In genomic region chr2:170013802-170014551, GRCh38 we compare ENCODE assay signal across 1 cellular context.
TF ChIP-seq lines count a peak whose summit lies in the region.

No MANE protein-coding gene starts in this region.

TF ChIP-seq in K562, 482 proteins besides CTCF, POLR2A, EP300 and RAD21 (continued from another document and continues in another):
- peak; percentile 43; the same call in 1 of the 2 replicates for TF ChIP-seq MAFF (IDR thresholded peaks at IDR 0.05; ENCODE audit: low read length)
- TF ChIP-seq ZNF592 (IDR thresholded peaks at IDR 0.05) = peak; percentile 79
- TF ChIP-seq HDAC1 (IDR thresholded peaks at IDR 0.05) = peak in 1 of 2 experiments; percentile 72; a peak in 2 of 4 replicates
- no peak for TF ChIP-seq ZNF785 (CRISPR knock-in tag; IDR thresholded peaks at IDR 0.05)
- TF ChIP-seq, protein P1, sequence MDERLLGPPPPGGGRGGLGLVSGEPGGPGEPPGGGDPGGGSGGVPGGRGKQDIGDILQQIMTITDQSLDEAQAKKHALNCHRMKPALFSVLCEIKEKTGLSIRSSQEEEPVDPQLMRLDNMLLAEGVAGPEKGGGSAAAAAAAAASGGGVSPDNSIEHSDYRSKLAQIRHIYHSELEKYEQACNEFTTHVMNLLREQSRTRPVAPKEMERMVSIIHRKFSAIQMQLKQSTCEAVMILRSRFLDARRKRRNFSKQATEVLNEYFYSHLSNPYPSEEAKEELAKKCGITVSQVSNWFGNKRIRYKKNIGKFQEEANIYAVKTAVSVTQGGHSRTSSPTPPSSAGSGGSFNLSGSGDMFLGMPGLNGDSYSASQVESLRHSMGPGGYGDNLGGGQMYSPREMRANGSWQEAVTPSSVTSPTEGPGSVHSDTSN (CRISPR knock-in tag; IDR thresholded peaks at IDR 0.05; ENCODE audit: low read depth) = no peak
- TF ChIP-seq, protein P1 (tag; conservative IDR thresholded peaks at IDR 0.05; ENCODE audit: low read depth) = peak; percentile 78
- TF ChIP-seq POLR3A (IDR thresholded peaks at IDR 0.05; ENCODE audit: borderline replicate concordance, extremely low read depth, insufficient read depth, insufficient read length) = no peak
- TF ChIP-seq CBX5 (IDR thresholded peaks at IDR 0.05; ENCODE audit: borderline replicate concordance, low read depth) = 0 out of 2 replicates have a peak, but pooled peaks have one; percentile 46
- no peak for TF ChIP-seq ZNF512 (tag; IDR thresholded peaks at IDR 0.05)
- no peak for TF ChIP-seq FOXK1 (CRISPR knock-in tag; IDR thresholded peaks at IDR 0.05; ENCODE audit: borderline replicate concordance)
- no peak for TF ChIP-seq RFX7 (CRISPR knock-in tag; IDR thresholded peaks at IDR 0.05)
- TF ChIP-seq PHB2 (IDR thresholded peaks at IDR 0.05; ENCODE audit: low read depth) = peak; percentile 83; the same call in 1 of the 2 replicates
- no peak for TF ChIP-seq ZNF717 (CRISPR knock-in tag; IDR thresholded peaks at IDR 0.05)
- no peak for TF ChIP-seq ZFP30 (CRISPR knock-in tag; IDR thresholded peaks at IDR 0.05; ENCODE audit: borderline replicate concordance)
- TF ChIP-seq, protein P2, sequence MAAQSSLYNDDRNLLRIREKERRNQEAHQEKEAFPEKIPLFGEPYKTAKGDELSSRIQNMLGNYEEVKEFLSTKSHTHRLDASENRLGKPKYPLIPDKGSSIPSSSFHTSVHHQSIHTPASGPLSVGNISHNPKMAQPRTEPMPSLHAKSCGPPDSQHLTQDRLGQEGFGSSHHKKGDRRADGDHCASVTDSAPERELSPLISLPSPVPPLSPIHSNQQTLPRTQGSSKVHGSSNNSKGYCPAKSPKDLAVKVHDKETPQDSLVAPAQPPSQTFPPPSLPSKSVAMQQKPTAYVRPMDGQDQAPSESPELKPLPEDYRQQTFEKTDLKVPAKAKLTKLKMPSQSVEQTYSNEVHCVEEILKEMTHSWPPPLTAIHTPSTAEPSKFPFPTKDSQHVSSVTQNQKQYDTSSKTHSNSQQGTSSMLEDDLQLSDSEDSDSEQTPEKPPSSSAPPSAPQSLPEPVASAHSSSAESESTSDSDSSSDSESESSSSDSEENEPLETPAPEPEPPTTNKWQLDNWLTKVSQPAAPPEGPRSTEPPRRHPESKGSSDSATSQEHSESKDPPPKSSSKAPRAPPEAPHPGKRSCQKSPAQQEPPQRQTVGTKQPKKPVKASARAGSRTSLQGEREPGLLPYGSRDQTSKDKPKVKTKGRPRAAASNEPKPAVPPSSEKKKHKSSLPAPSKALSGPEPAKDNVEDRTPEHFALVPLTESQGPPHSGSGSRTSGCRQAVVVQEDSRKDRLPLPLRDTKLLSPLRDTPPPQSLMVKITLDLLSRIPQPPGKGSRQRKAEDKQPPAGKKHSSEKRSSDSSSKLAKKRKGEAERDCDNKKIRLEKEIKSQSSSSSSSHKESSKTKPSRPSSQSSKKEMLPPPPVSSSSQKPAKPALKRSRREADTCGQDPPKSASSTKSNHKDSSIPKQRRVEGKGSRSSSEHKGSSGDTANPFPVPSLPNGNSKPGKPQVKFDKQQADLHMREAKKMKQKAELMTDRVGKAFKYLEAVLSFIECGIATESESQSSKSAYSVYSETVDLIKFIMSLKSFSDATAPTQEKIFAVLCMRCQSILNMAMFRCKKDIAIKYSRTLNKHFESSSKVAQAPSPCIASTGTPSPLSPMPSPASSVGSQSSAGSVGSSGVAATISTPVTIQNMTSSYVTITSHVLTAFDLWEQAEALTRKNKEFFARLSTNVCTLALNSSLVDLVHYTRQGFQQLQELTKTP (IDR thresholded peaks at IDR 0.05; ENCODE audit: low read depth in 1 of 2, partially characterized antibody in 2 of 2) = peak in 1 of 2 experiments; percentile 69
- TF ChIP-seq ZNF431 (CRISPR knock-in tag; IDR thresholded peaks at IDR 0.05) = no peak
- peak; percentile 93 for TF ChIP-seq SOX6 (IDR thresholded peaks at IDR 0.05)
- no peak for TF ChIP-seq NFYB (IDR thresholded peaks at IDR 0.05; ENCODE audit: extremely low read depth, insufficient read length)
- TF ChIP-seq TRIM24 (IDR thresholded peaks at IDR 0.05) = peak; percentile 86 to 91
- TF ChIP-seq L3MBTL2 (IDR thresholded peaks at IDR 0.05) = peak; percentile 63; the same call in 1 of the 2 replicates
- peak; percentile 63; the same call in 1 of the 2 replicates for TF ChIP-seq BCOR (IDR thresholded peaks at IDR 0.05)
- peak; percentile 58 for TF ChIP-seq ZNF316 (IDR thresholded peaks at IDR 0.05)
- TF ChIP-seq KAT2B (IDR thresholded peaks at IDR 0.05; ENCODE audit: low read depth, low read length) = no peak
- TF ChIP-seq FOXJ2 (tag; IDR thresholded peaks at IDR 0.05) = peak; percentile 82; the same call in 1 of the 2 replicates
- TF ChIP-seq SRSF9 (IDR thresholded peaks at IDR 0.05; ENCODE audit: borderline replicate concordance, low read depth, low read length) = no peak
- TF ChIP-seq IRF2 (CRISPR knock-in tag; IDR thresholded peaks at IDR 0.05) = no peak
- TF ChIP-seq YBX1 (IDR thresholded peaks at IDR 0.05) = no peak
- peak; percentile 71; the same call in 1 of the 2 replicates for TF ChIP-seq TEAD2 (tag; IDR thresholded peaks at IDR 0.05)
- peak; percentile 88 for TF ChIP-seq JUND (IDR thresholded peaks at IDR 0.05; ENCODE audit: borderline replicate concordance, low read depth, low read length)
- peak; percentile 65; the same call in 1 of the 3 replicates for TF ChIP-seq JUND (tag; IDR thresholded peaks at IDR 0.05; ENCODE audit: borderline replicate concordance, low read depth, low read length)
- TF ChIP-seq SMARCC2 (IDR thresholded peaks at IDR 0.05; ENCODE audit: low read depth) = peak; percentile 100
- 0 out of 2 replicates have a peak, but pooled peaks have one; percentile 29 for TF ChIP-seq ZNF589 (CRISPR knock-in tag; IDR thresholded peaks at IDR 0.05; ENCODE audit: low read depth)
- no peak for TF ChIP-seq BMI1 (IDR thresholded peaks at IDR 0.05; ENCODE audit: low read length)
- TF ChIP-seq DMBX1 (CRISPR knock-in tag; IDR thresholded peaks at IDR 0.05; ENCODE audit: borderline replicate concordance) = peak; percentile 73; the same call in 1 of the 2 replicates
- TF ChIP-seq ARID1B (IDR thresholded peaks at IDR 0.05) = peak; percentile 100
- TF ChIP-seq ZBTB5 (IDR thresholded peaks at IDR 0.05) = 0 out of 2 replicates have a peak, but pooled peaks have one; percentile 42
- TF ChIP-seq ZNF699 (CRISPR knock-in tag; IDR thresholded peaks at IDR 0.05; ENCODE audit: insufficient replicate concordance) = no peak
- TF ChIP-seq C11orf30 (IDR thresholded peaks at IDR 0.05; ENCODE audit: low read depth) = peak; percentile 71
- peak; percentile 89 to 96; a peak in 3 of 4 replicates for TF ChIP-seq ARNT (IDR thresholded peaks at IDR 0.05)
- peak; percentile 100 for TF ChIP-seq SMARCE1 (IDR thresholded peaks at IDR 0.05)
- peak; percentile 55; the same call in 1 of the 2 replicates for TF ChIP-seq ATF3 (IDR thresholded peaks at IDR 0.05)
- TF ChIP-seq ATF3 (CRISPR knock-in tag; conservative IDR thresholded peaks at IDR 0.05) = peak; percentile 60; the same call in 1 of the 2 replicates
- TF ChIP-seq ELF4 (CRISPR knock-in tag; IDR thresholded peaks at IDR 0.05) = peak; percentile 85
- no peak for TF ChIP-seq ZHX1 (conservative IDR thresholded peaks at IDR 0.05; ENCODE audit: low read length)
- TF ChIP-seq GTF2A2 (tag; IDR thresholded peaks at IDR 0.05) = no peak
- TF ChIP-seq, protein P3, sequence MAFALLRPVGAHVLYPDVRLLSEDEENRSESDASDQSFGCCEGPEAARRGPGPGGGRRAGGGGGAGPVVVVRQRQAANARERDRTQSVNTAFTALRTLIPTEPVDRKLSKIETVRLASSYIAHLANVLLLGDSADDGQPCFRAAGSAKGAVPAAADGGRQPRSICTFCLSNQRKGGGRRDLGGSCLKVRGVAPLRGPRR (CRISPR knock-in tag; IDR thresholded peaks at IDR 0.05) = no peak
